8 cellular contexts compared by ENCODE assay signal in the genomic region with DNA sequence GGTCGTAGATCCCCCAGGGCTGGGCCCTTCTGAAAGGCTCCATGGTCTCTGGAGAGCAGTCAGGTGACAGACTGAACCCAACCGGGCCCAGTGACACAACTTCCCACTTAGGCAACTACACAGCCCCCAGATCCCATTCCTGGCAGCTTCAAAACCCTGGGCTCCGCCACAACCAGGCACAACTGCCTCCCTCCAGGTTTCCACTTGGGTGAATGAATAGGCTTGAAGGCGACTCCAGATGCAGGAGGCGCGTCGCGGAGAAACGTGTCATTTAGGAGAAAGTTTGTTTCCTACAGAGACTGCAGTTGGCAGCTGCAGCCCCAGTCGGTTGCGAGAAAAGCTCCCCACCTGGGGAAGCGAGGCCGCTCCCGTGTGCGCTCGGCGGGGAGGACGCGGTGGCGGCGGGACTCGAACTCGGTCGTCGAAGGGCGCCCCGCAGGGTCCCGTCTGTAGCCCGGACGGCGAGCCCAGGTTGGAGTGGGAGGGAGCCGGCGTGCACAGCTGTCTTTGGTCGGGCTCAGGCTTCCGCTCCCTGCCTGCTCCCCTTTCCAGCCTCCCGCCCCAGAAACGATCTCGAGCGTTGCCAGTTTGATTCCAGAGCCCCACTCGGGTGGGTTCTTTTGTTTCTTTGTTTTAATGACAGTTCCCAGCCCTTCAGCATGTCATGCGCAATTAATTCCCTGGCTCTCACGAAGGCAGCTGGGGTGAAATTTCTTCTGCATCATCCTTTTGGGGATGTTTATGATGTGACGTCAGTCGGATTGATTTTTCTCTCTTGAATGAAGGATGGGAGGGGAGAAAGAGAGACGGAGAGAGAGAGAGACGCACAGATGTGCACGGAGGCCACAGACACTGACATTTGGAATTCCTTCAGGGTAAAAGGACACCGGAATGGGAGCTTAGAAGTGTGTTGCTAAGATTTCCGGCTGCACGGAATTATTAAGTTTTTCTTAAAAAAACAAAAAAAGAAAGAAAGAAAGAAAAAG. TPM values are rescaled to one million over a fixed set of nuclear protein-coding genes. Genes with fewer than 3 reads are reported as not detected.
DNase-seq lines count a peak whose midpoint lies in the region; ATAC-seq and TF ChIP-seq lines count a peak whose summit lies in the region.

No MANE protein-coding gene starts in this region.

- no peak for TF ChIP-seq CTCF in foreskin fibroblast (IDR thresholded peaks at IDR 0.05; ENCODE audit: low read depth, low read length)
- no peak for TF ChIP-seq CTCF in natural killer cell (IDR thresholded peaks at IDR 0.05)

- ATAC-seq in natural killer cell (no peak), HG03280 (IDR thresholded peaks at IDR 0.05; ENCODE audit: unreplicated experiment) (no peak)

- no peaks in the 10 kb centered on the region for H3K9me3 Mint-ChIP-seq in natural killer cell

- peak; percentile 31 for DNase-seq in activated CD4-positive, alpha-beta T cell treated with anti-CD3 and anti-CD28 coated beads for 48 hours
- no peak for DNase-seq in activated CD4-positive, alpha-beta T cell treated with anti-CD3 and anti-CD28 coated beads, Interleukin-2, amount 50 U/mL, for 1 hour
- peak; percentile 60 for DNase-seq in activated CD8-positive, alpha-beta memory T cell treated with anti-CD3 and anti-CD28 coated beads, Interleukin-2, amount 50 U/mL, for 48 hours
- DNase-seq in foreskin fibroblast (peak; percentile 78 to 85), natural killer cell (no peak), NAMALWA (ENCODE audit: low spot score) (no peak), KG1 (lab: John Stamatoyannopoulos, UW) (no peak)

- intact Hi-C loops in natural killer cell (cut with micrococcal nuclease) = no loop called here

- peaks cover 38 to 53% of the 10 kb centered on the region in 2 donors for H3K27me3 Mint-ChIP-seq in natural killer cell (ENCODE audit: low read depth in 2 of 2)

- no peak overlapping the region for H3K27ac Mint-ChIP-seq in natural killer cell

- peaks cover 7% of the 10 kb centered on the region for H3K36me3 Mint-ChIP-seq in natural killer cell

- H3K4me1 Mint-ChIP-seq in natural killer cell = peaks cover 0 to 5% of the 10 kb centered on the region in 2 donors

- peak overlapping the region; percentile 54 to 66 for H3K4me3 ChIP-seq in foreskin fibroblast (ENCODE audit: low read depth in 1 of 2, low read length in 2 of 2)

- peak overlapping the region; percentile 51 for H3K4me3 Mint-ChIP-seq in natural killer cell

RNA-seq across cellular contexts. Expression of gene SGIP1, which starts 0.9 kb away (rescaled TPM):
- total RNA-seq in natural killer cell = under 1 TPM in 1 of 3 donors, not detected in 2; 0.05 TPM

Comparison
In these comparisons a context has a peak if more than half of its experiments do, and no peak if none do; other contexts are left out.
1. DNase-seq: peak in activated CD4-positive, alpha-beta T cell treated with anti-CD3 and anti-CD28 coated beads for 48 hours (single experiment), activated CD8-positive, alpha-beta memory T cell treated with anti-CD3 and anti-CD28 coated beads, Interleukin-2, amount 50 U/mL, for 48 hours (single experiment) and foreskin fibroblast (2 of 2); none in activated CD4-positive, alpha-beta T cell treated with anti-CD3 and anti-CD28 coated beads, Interleukin-2, amount 50 U/mL, for 1 hour (single experiment), natural killer cell (single experiment), NAMALWA (single experiment) and KG1 (single experiment).